In the genomic region with DNA sequence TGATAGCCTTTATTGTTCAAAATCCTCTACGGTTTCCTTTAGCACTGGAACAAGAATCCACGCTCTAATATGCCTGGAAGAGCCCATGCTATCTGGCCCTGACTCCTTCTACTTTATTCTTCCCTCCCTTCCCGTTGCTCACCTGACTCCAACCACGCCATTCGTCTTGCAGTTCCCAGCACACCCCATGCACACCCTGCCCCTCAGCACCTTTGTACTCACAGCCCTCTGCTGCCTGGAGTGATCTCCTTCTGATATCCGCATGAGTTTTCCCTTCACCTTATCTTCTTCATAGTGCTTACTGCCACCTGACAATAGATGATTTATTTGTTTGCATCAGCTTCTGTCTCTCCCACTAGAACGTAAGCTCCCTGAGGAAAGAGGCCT, we compare ENCODE assay signal across 21 cellular contexts. TPM values are rescaled to one million over a fixed set of nuclear protein-coding genes. Genes with fewer than 3 reads are reported as not detected.
A peak's percentile ranks its signal among the peaks of the same experiment; 100 is the strongest.
DNase-seq lines count a peak whose midpoint lies in the region; ATAC-seq, FAIRE-seq and TF ChIP-seq lines count a peak whose summit lies in the region.
"Had no signal": no experiment of that assay in that cellular context is flagged by ENCODE, and none has a peak within 500 bp of the region (broad histone marks: within the 10 kb centered on the region; RNA-seq: fewer than 3 reads in every experiment).

No MANE protein-coding gene starts in this region.

- H4K8ac ChIP-seq in H1 (ENCODE audit: extremely low read depth, insufficient read depth, low read length), result no peak overlapping the region; the same call in 1 of the 2 replicates

- H2BK5ac ChIP-seq in H1 (ENCODE audit: low read depth, low read length), result no peak overlapping the region

- no peak overlapping the region for H2BK120ac ChIP-seq in H1 (replicated peaks; ENCODE audit: low read depth, low read length)

- no peak overlapping the region for H2BK12ac ChIP-seq in H1 (ENCODE audit: low read depth, low read length)

- H4K20me1 ChIP-seq in H1 (replicated peaks in 1 of 2; ENCODE audit: control insufficient read depth in 1 of 2, insufficient read depth in 2 of 2, low read length in 2 of 2), result no peaks in the 10 kb centered on the region

- H4K91ac ChIP-seq in H1 (replicated peaks; ENCODE audit: insufficient read length, low read length), result no peak overlapping the region

- no peak overlapping the region for H3K18ac ChIP-seq in H1 (ENCODE audit: extremely low read depth, low read length)

- no peak overlapping the region for H2AFZ ChIP-seq in H1 (ENCODE audit: low read length)

- FAIRE-seq in H1 (lab: Jason Lieb, UNC) (no peak), pancreas (lab: Jason Lieb, UNC) (no peak)
- FAIRE-seq: A204.1, D721Med, G401.6, GM18507, H54, HTR-8/SVneo had no signal

- H3K27ac ChIP-seq in H1 (ENCODE audit: low read depth, low read length) (no peak overlapping the region; the same call in 1 of the 2 replicates), neutrophil (peak overlapping the region; percentile 90), pancreas (no peak overlapping the region), spleen (peak overlapping the region in 1 of 8 donors; percentile 52)

- H2BK20ac ChIP-seq in H1 (ENCODE audit: low read length), result no peak overlapping the region

- no peak overlapping the region for H3K9ac ChIP-seq in H1 (replicated peaks in 1 of 4; ENCODE audit: extremely low read depth in 1 of 4, low read depth in 3 of 4, low read length in 3 of 4)

- CTCF ChIA-PET in HEK293T (lab: Yijun Ruan, JAX), result interaction anchor here (0.7 kb wide), 1 partner anchor 13 kb away, joined by 3 read pairs; no protein-coding TSS in a partner anchor
- CTCF ChIA-PET in H1 (lab: Charles Lee; ENCODE audit: partially characterized antibody), result interaction anchor here (0.7 to 2.2 kb wide), 4 partner anchors 134 to 213 kb away, joined by 3 to 9 read pairs (median 4); no protein-coding TSS in a partner anchor

- no peak overlapping the region for H3K23ac ChIP-seq in H1 (ENCODE audit: insufficient read length)

- H3K36me3 ChIP-seq in H1 (ENCODE audit: control insufficient read depth in 2 of 4, insufficient read depth in 4 of 4, low read length in 3 of 4), result no peaks in the 10 kb centered on the region
- H3K36me3 ChIP-seq in neutrophil, result no peaks in the 10 kb centered on the region
- H3K36me3 ChIP-seq in pancreas, result no peaks in the 10 kb centered on the region
- no peaks in the 10 kb centered on the region for H3K36me3 ChIP-seq in spleen
- H3K36me3 ChIP-seq: BE2C had no signal

- POLR2A ChIA-PET in HEK293T (lab: Yijun Ruan, JAX) (no interaction called here), H1 (lab: Charles Lee; ENCODE audit: partially characterized antibody) (interaction anchor here (1.2 kb wide), 1 partner anchor 69 kb away, joined by 3 read pairs; no protein-coding TSS in a partner anchor)

- H3K56ac ChIP-seq in H1 (replicated peaks; ENCODE audit: insufficient read length, low read depth, low read length), result no peak overlapping the region

- no peaks in the 10 kb centered on the region for H3K79me1 ChIP-seq in H1 (ENCODE audit: low read depth, low read length)

- H3K4me2 ChIP-seq in H1 (ENCODE audit: insufficient read depth in 1 of 2, low read depth in 2 of 2, low read length in 2 of 2), result no peak overlapping the region

- no peaks in the 10 kb centered on the region; the same call in 1 of the 2 replicates for H3K23me2 ChIP-seq in H1 (ENCODE audit: low read depth, low read length)

- H3K14ac ChIP-seq in H1 (ENCODE audit: insufficient read length), result no peak overlapping the region

- no peak overlapping the region for H3K4me3 ChIP-seq in H1 (ENCODE audit: extremely low read depth in 1 of 4, insufficient read depth in 2 of 4, low read depth in 3 of 4, low read length in 4 of 4)
- no peak overlapping the region for H3K4me3 ChIP-seq in neutrophil (ENCODE audit: low read depth in 1 of 2, low read length in 1 of 2)
- no peak overlapping the region for H3K4me3 ChIP-seq in pancreas
- H3K4me3 ChIP-seq in spleen, result no peak overlapping the region

- H3K9me3 ChIP-seq in H1 (ENCODE audit: insufficient read depth in 2 of 2, low read depth in 1 of 2, low read length in 1 of 2), result no peaks in the 10 kb centered on the region
- no peaks in the 10 kb centered on the region for H3K9me3 ChIP-seq in neutrophil
- H3K9me3 ChIP-seq in pancreas, result no peaks in the 10 kb centered on the region
- no peaks in the 10 kb centered on the region for H3K9me3 ChIP-seq in spleen
- H3K9me3 ChIP-seq: BE2C, Caco-2 had no signal

- H3K79me2 ChIP-seq in H1 (ENCODE audit: control insufficient read depth in 1 of 2, insufficient read depth in 2 of 2, low read length in 2 of 2), result no peaks in the 10 kb centered on the region

- ATAC-seq in pancreas (no peak), GM21367 (IDR thresholded peaks at IDR 0.05; ENCODE audit: unreplicated experiment) (no peak)

- no peak for TF ChIP-seq EP300 in H1 (IDR thresholded peaks at IDR 0.05; ENCODE audit: borderline replicate concordance in 1 of 2, low read depth in 2 of 2, low read length in 2 of 2)

- no peak overlapping the region for H3K4ac ChIP-seq in H1 (replicated peaks; ENCODE audit: insufficient read length, low read depth, low read length)

- 93% methylated on average over 7 of the region's 7 CpGs; no CpG with 5 or more reads in 1 of the 2 experiments for WGBS in H1 (ENCODE audit: extremely low coverage in 1 of 2, insufficient coverage in 1 of 2, insufficient read length in 1 of 2, insufficient replicate concordance in 2 of 2, low coverage in 1 of 2, low lambda C conversion rate in 2 of 2, missing lambda C conversion rate in 1 of 2), 2 experiments
- 69 to 78% methylated on average over 7 of the region's 7 CpGs for WGBS in pancreas, 2 donors
- WGBS in spleen, 5 donors, result 78 to 89% (median 84%) methylated on average over 7 of the region's 7 CpGs

- no peak for DNase-seq in HEK293T (ENCODE audit: extremely low spot score)
- no peak for DNase-seq in H1 (ENCODE audit: low read depth in 1 of 2, low spot score in 2 of 2)
- DNase-seq in stimulated activated CD8-positive, alpha-beta memory T cell treated with anti-CD3 and anti-CD28 coated beads, Interleukin-4, amount 100 ng/mL, for 48 hours, result peak; percentile 4
- no peak for DNase-seq in pancreas
- no peak for DNase-seq in spleen
- DNase-seq in activated T-cell treated with anti-CD3 and anti-CD28 coated beads for 4 hours, result no peak
- DNase-seq: ACHN; BE2C; C1 segment of cervical spinal cord; Caco-2; CD4-positive, alpha-beta T cell; HFFc6; KG1 had no signal

- no peak for TF ChIP-seq RAD21 in H1 (IDR thresholded peaks at IDR 0.05 in 1 of 2, conservative IDR thresholded peaks at IDR 0.05 in 1 of 2; ENCODE audit: low read depth in 2 of 2, low read length in 2 of 2)

- peak overlapping the region; percentile 77; the same call in 1 of the 2 replicates for H2AK5ac ChIP-seq in H1 (ENCODE audit: low read depth, low read length)

- no peak for TF ChIP-seq POLR2A in H1 (IDR thresholded peaks at IDR 0.05; ENCODE audit: control extremely low read depth in 1 of 2, low read depth in 2 of 2, low read length in 2 of 2)
- TF ChIP-seq POLR2A in spleen (IDR thresholded peaks at IDR 0.05), result no peak

- H3K27me3 ChIP-seq in H1 (replicated peaks in 1 of 4; ENCODE audit: control insufficient read depth in 3 of 4, extremely low read depth in 1 of 4, insufficient read depth in 3 of 4, low read length in 3 of 4) (no peaks in the 10 kb centered on the region), neutrophil (no peaks in the 10 kb centered on the region), pancreas (no peaks in the 10 kb centered on the region), spleen (replicated peaks in 1 of 7) (peaks cover 0 to 4% (median 0%) of the 10 kb centered on the region in 7 donors)
- H3K27me3 ChIP-seq: BE2C had no signal

- H4K5ac ChIP-seq in H1 (ENCODE audit: insufficient read length, low read depth, low read length), result no peak overlapping the region

- H3K4me1 ChIP-seq in H1 (replicated peaks in 1 of 4; ENCODE audit: control insufficient read depth in 3 of 4, insufficient read depth in 4 of 4, low read length in 3 of 4), result no peaks in the 10 kb centered on the region
- peaks cover 93 to 95% of the 10 kb centered on the region in 2 experiments for H3K4me1 ChIP-seq in neutrophil (ENCODE audit: control insufficient read depth in 1 of 2, insufficient read depth in 1 of 2, low read depth in 1 of 2, low read length in 1 of 2)
- no peaks in the 10 kb centered on the region for H3K4me1 ChIP-seq in pancreas
- H3K4me1 ChIP-seq in spleen, result peaks cover 0 to 37% (median 1%) of the 10 kb centered on the region in 6 donors
- H3K4me1 ChIP-seq: BE2C, Caco-2 had no signal

- no peak for TF ChIP-seq CTCF in H1 (IDR thresholded peaks at IDR 0.05; ENCODE audit: control extremely low read depth in 1 of 3, insufficient read depth in 1 of 3, low read depth in 1 of 3, low read length in 3 of 3)
- TF ChIP-seq CTCF in neutrophil (IDR thresholded peaks at IDR 0.05), result no peak
- TF ChIP-seq CTCF in pancreas (IDR thresholded peaks at IDR 0.05), result no peak
- no peak for TF ChIP-seq CTCF in spleen (IDR thresholded peaks at IDR 0.05 in 8 of 11, conservative IDR thresholded peaks at IDR 0.05 in 3 of 11)

- no peak overlapping the region for H2BK15ac ChIP-seq in H1 (ENCODE audit: low read length)

- intact Hi-C loops in pancreas (cut with DNase I) (no loop called here), spleen (cut with DNase I; ENCODE audit: low total_unique reads) (no loop called here)

TF ChIP-seq in H1, 55 proteins besides CTCF, POLR2A, EP300 and RAD21 (continues in another document):
- TF ChIP-seq SIRT6 (IDR thresholded peaks at IDR 0.05; ENCODE audit: low read length) (no peak), KDM1A (IDR thresholded peaks at IDR 0.05; ENCODE audit: borderline replicate concordance, low read length) (no peak), CHD1 (IDR thresholded peaks at IDR 0.05; ENCODE audit: low read depth, low read length) (no peak), CBX8 (IDR thresholded peaks at IDR 0.05; ENCODE audit: borderline replicate concordance, low read depth, low read length) (no peak)

RNA-seq across cellular contexts. Expression of gene BCL2A1, which starts 16.6 kb away (rescaled TPM):
- total RNA-seq in H1 (2021; fragmentation: NEBNext Ultra II Directional; extraction: Animal tissue kit (Norgen Biotek cat#: 25700)), result not detected in 2 replicates
- polyA plus RNA-seq in H1 (2011; rRNA removed), result not detected in 2 replicates
- not detected for polyA plus RNA-seq in H1 (2011; cell fraction: cytosol; rRNA removed)
- not detected for polyA plus RNA-seq in H1 (2011; cell fraction: nucleus; rRNA removed)
- not detected in 4 replicates for polyA plus RNA-seq in H1 (2012, experiment 1 of 2)
- not detected for polyA plus RNA-seq in H1 (2012, experiment 2 of 2)
- not detected for polyA plus RNA-seq in H1 (2013, experiment 1 of 2)
- not detected for polyA plus RNA-seq in H1 (2013, experiment 2 of 2)
- not detected in 2 replicates for polyA minus RNA-seq in H1 (2011; rRNA and poly(A)+ RNA removed)
- polyA minus RNA-seq in H1 (2011; cell fraction: cytosol; rRNA and poly(A)+ RNA removed), result not detected
- polyA minus RNA-seq in H1 (2011; cell fraction: nucleus; rRNA and poly(A)+ RNA removed), result not detected
- total RNA-seq in pancreas, result 1 to 10 TPM in 4 of 6 donors, under 1 TPM in 1, not detected in 1; 0.20 to 5.2 (median 1.4) TPM
- under 1 TPM; 0.77 to 0.84 TPM for polyA plus RNA-seq in pancreas
- total RNA-seq in spleen, result 100 to 1,000 TPM in 2 of 7 donors, 10 to 100 TPM in 5; 34.4 to 180 (median 69.7) TPM
- polyA plus RNA-seq in spleen, result 10 to 100 TPM; 47.2 to 55.5 (median 52.9) TPM
- total RNA-seq: Caco-2 had no signal

Comparison
In these comparisons a context has a peak if more than half of its experiments do, and no peak if none do; other contexts are left out.
1. RNA of gene BCL2A1, which starts 16.6 kb away (total RNA-seq): 34.4 to 180 TPM in spleen; 0.20 to 5.2 TPM in pancreas and not detected in H1; every median in the first group is over 4 times any median in the second.